In the genomic region with DNA sequence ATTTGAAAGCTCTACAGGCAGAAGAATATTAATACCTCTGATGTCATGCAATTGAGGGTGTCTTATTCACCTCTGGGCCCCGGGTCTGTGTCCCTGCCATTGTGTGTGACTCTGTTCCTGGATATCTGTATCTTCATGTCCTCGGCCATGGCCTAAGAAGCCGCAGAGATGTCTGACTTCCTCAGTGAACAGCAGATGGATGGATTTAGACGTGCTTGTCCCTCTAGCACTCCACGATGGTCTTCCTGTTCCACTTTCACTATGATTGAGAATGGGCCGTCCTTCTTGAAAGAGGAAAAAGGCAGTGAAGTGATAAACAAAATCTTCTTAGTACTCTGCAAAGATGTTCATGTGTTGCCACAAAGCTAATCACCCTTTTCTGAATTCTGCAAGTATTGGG, we compare ENCODE assay signal across 8 cellular contexts.
DNase-seq lines count a peak whose midpoint lies in the region; ATAC-seq and TF ChIP-seq lines count a peak whose summit lies in the region.

No MANE protein-coding gene starts in this region.

- H3K27ac ChIP-seq in esophagus squamous epithelium (peak overlapping the region in 2 of 4 donors; percentile 42 to 64), esophagus muscularis mucosa (replicated peaks in 1 of 4) (no peak overlapping the region)

- H3K4me1 ChIP-seq in esophagus squamous epithelium (peaks cover 12 to 54% (median 30%) of the 10 kb centered on the region in 3 donors), esophagus muscularis mucosa (peaks cover 3 to 12% (median 11%) of the 10 kb centered on the region in 4 donors)

- H3K9me3 ChIP-seq in esophagus squamous epithelium (no peaks in the 10 kb centered on the region), esophagus muscularis mucosa (no peaks in the 10 kb centered on the region)

- H3K4me3 ChIP-seq in esophagus squamous epithelium (no peak overlapping the region), esophagus muscularis mucosa (no peak overlapping the region)

- TF ChIP-seq EP300 in esophagus muscularis mucosa (IDR thresholded peaks at IDR 0.05), result no peak

- no peaks in the 10 kb centered on the region for H3K36me3 ChIP-seq in esophagus squamous epithelium
- H3K36me3 ChIP-seq in esophagus muscularis mucosa, result no peaks in the 10 kb centered on the region

- TF ChIP-seq POLR2A in esophagus squamous epithelium (IDR thresholded peaks at IDR 0.05) (no peak), esophagus muscularis mucosa (IDR thresholded peaks at IDR 0.05; ENCODE audit: low read depth) (no peak)

- TF ChIP-seq CTCF in GM10266 (IDR thresholded peaks at IDR 0.05; ENCODE audit: control insufficient read depth, insufficient read depth, low read depth, missing control alignments), result no peak
- TF ChIP-seq CTCF in GM20000 (IDR thresholded peaks at IDR 0.05; ENCODE audit: extremely low read depth, missing control alignments), result no peak
- TF ChIP-seq CTCF in esophagus squamous epithelium (IDR thresholded peaks at IDR 0.05), result no peak
- no peak for TF ChIP-seq CTCF in esophagus muscularis mucosa (IDR thresholded peaks at IDR 0.05)

- intact Hi-C loops in esophagus squamous epithelium (cut with DNase I) (no loop called here), esophagus muscularis mucosa (cut with DNase I) (no loop called here)

- ATAC-seq in HG03521 (IDR thresholded peaks at IDR 0.05; ENCODE audit: unreplicated experiment), result peak; percentile 47

- peak; percentile 67 for DNase-seq in GM10266 (ENCODE audit: extremely low spot score)
- peak; percentile 68 for DNase-seq in GM20000 (ENCODE audit: low spot score)
- DNase-seq in germinal center (ENCODE audit: low spot score), result peak; percentile 65
- no peak for DNase-seq in NCI-H526 treated with DMSO at 0.1 percent for 48 hours (lab: John Stamatoyannopoulos, UW)
- no peak for DNase-seq in esophagus squamous epithelium (lab: John Stamatoyannopoulos, UW)
- no peak for DNase-seq in activated gamma-delta T cell (lab: John Stamatoyannopoulos, UW)
- DNase-seq in esophagus muscularis mucosa (ENCODE audit: extremely low spot score), result no peak

- H3K27me3 ChIP-seq in esophagus squamous epithelium, result no peaks in the 10 kb centered on the region
- H3K27me3 ChIP-seq in esophagus muscularis mucosa, result no peaks in the 10 kb centered on the region

- 77% methylated on average over 5 of the region's 6 CpGs; no CpG with 5 or more reads in 1 of the 2 donors for WGBS in esophagus squamous epithelium, 2 donors
- WGBS in esophagus muscularis mucosa, result 81% methylated on average over 6 of the region's 6 CpGs

Comparison
In these comparisons a context has a peak if more than half of its experiments do, and no peak if none do; other contexts are left out.
1. DNase-seq: peak in GM10266 (single experiment), GM20000 (single experiment) and germinal center (single experiment); none in NCI-H526 treated with DMSO at 0.1 percent for 48 hours (single experiment), esophagus squamous epithelium (single experiment), activated gamma-delta T cell (single experiment) and esophagus muscularis mucosa (single experiment).